ENCODE assay signal across 17 cellular contexts in genomic region chr4:3477750-3478430, GRCh38. TPM values are rescaled to one million over a fixed set of nuclear protein-coding genes. Genes with fewer than 3 reads are reported as not detected.
"Had no signal": no experiment of that assay in that cellular context is flagged by ENCODE, and none has a peak within 500 bp of the region (broad histone marks: within the 10 kb centered on the region; RNA-seq: fewer than 3 reads in every experiment).

No MANE protein-coding gene starts in this region.

- FAIRE-seq: astrocyte, colon, endothelial cell of umbilical vein had no signal

- H3K9me3 ChIP-seq: esophagus squamous epithelium, sigmoid colon, spleen had no signal

- DNase-seq: activated CD4-positive, alpha-beta T cell treated with anti-CD3 and anti-CD28 coated beads, Interleukin-2, amount 50 U/mL, for 1 hour; activated CD8-positive, alpha-beta memory T cell treated with anti-CD3 and anti-CD28 coated beads for 24 hours; activated naive CD4-positive, alpha-beta T cell; esophagus squamous epithelium; hypothalamus; mesenchymal stem cell; occipital lobe; sigmoid colon; spleen; stimulated activated naive CD8-positive, alpha-beta T cell treated with anti-CD3 and anti-CD28 coated beads, Interleukin-15, amount 100 ng/mL, for 72 hours had no signal

- H3K27ac ChIP-seq: esophagus squamous epithelium, sigmoid colon, spleen had no signal

- H3K36me3 ChIP-seq: esophagus squamous epithelium, sigmoid colon, spleen had no signal

- H3K4me3 ChIP-seq: esophagus squamous epithelium, sigmoid colon, spleen had no signal

- ATAC-seq: natural killer cell treated with Interleukin-12 subunit alpha and Interleukin-12 subunit beta and Interleukin-15 and Interleukin-18, amount 100 ng/mL, for 72 hours; stimulated activated naive CD8-positive, alpha-beta T cell treated with anti-CD3 and anti-CD28 coated beads, Interleukin-15, amount 100 ng/mL, for 72 hours had no signal

- H3K4me1 ChIP-seq: sigmoid colon had no signal

RNA-seq across cellular contexts. Expression of gene DOK7, which starts 14.8 kb away (rescaled TPM):
- total RNA-seq: astrocyte, endothelial cell of umbilical vein, fibroblast of villous mesenchyme, occipital lobe, progenitor cell of endocrine pancreas had no signal
- polyA plus RNA-seq: endothelial cell of umbilical vein had no signal

RNA-seq across cellular contexts. Expression of gene HGFAC, which starts 36.1 kb away (rescaled TPM):
- total RNA-seq: fibroblast of villous mesenchyme; kidney epithelial cell; natural killer cell treated with Interleukin-12 subunit alpha and Interleukin-12 subunit beta and Interleukin-15 and Interleukin-18, amount 100 ng/mL, for 72 hours had no signal
